ENCODE assay signal across 8 cellular contexts in the genomic region with DNA sequence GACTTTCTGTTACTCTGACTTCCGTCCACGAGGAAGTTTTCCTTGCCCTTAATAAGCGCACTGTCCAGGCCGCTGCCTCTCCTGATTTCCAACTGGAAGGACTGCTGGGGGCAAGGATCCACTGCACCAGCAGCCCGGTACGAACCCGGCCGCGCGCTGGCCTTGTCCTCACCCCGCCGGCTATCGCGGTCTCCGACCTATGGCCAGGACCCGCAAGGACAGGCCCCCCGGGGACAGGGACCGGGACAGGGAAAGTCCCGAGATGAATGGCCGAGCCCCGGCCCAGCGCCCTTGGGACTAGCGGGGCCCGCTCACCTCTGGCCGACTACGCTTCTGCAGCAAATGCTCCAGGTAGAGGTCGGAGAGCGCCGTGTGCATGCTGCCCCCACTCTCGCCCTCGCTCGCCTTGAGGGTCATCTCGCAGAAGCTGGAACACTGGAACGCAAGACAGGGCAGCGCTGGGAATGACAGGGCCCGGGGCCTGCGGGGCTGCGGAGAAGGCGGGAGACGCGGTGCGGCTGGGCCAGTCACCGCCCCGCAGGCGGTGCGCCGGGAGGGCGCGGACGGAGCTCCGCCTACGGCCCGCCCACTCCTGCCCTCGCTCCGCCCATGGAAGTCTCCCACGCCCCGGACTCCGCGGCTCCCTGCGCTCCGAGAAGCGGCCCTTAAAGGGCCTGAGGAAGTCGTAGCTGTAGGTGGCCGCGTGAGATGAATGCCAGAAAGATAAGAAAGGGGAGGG. TPM values are rescaled to one million over a fixed set of nuclear protein-coding genes. Genes with fewer than 3 reads are reported as not detected.
DNase-seq lines count a peak whose midpoint lies in the region; ATAC-seq and TF ChIP-seq lines count a peak whose summit lies in the region.

A gene (minus strand): TSS at position 529 of the 739 bp plus-strand sequence. CDS start 112 bp downstream, at position 417.

- peak within 1 kb of the TSS; percentile 72 for H3K4me3 ChIP-seq in lower lobe of right lung

- no peaks in the 10 kb centered on the region for H3K9me3 ChIP-seq in lower lobe of right lung

- H3K27ac ChIP-seq in lower lobe of right lung, result peak within 1 kb of the TSS; percentile 72

- no peaks in the 10 kb centered on the region for H3K36me3 Mint-ChIP-seq in activated CD8-positive, alpha-beta T cell treated with anti-CD3 and anti-CD28 coated beads for 36 hours (ENCODE audit: low read depth)

- CTCF ChIA-PET in activated CD8-positive, alpha-beta T cell treated with anti-CD3 and anti-CD28 coated beads for 36 hours (lab: Charles Lee), result no interaction called here

- intact Hi-C loops in activated CD8-positive, alpha-beta T cell treated with anti-CD3 and anti-CD28 coated beads for 36 hours (cut with micrococcal nuclease), result loop anchor here (5.0 kb wide), 1 partner anchor 43 kb away; a partner anchor contains a TSS
- intact Hi-C loops in lower lobe of right lung (cut with DNase I), result no loop called here

- POLR2A ChIA-PET in activated CD8-positive, alpha-beta T cell treated with anti-CD3 and anti-CD28 coated beads for 36 hours (lab: Charles Lee), result interaction anchor here (1.0 to 1.9 kb wide), 3 partner anchors 14 to 43 kb away, joined by 3 to 4 read pairs (median 3); a partner anchor contains a TSS

- no peaks in the 10 kb centered on the region for H3K9me3 Mint-ChIP-seq in activated CD8-positive, alpha-beta T cell treated with anti-CD3 and anti-CD28 coated beads for 36 hours

- peak; percentile 70 for ATAC-seq in GM18858 (IDR thresholded peaks at IDR 0.05; ENCODE audit: unreplicated experiment)
- ATAC-seq in HG03060 (IDR thresholded peaks at IDR 0.05; ENCODE audit: low read depth, unreplicated experiment), result peak; percentile 52
- ATAC-seq in activated CD8-positive, alpha-beta T cell treated with anti-CD3 and anti-CD28 coated beads for 36 hours, result peak; percentile 89
- ATAC-seq in lower lobe of right lung, result peak; percentile 99 to 100

- H3K4me1 Mint-ChIP-seq in activated CD8-positive, alpha-beta T cell treated with anti-CD3 and anti-CD28 coated beads for 36 hours (ENCODE audit: low read depth), result peaks cover 50% of the 10 kb centered on the region

- H3K36me3 ChIP-seq in lower lobe of right lung, result no peaks in the 10 kb centered on the region

- DNase-seq in ACHN, result peak; percentile 68
- DNase-seq in NCI-H460 (ENCODE audit: extremely low read depth, low read depth), result peak; percentile 65
- peak; percentile 73 for DNase-seq in activated CD8-positive, alpha-beta T cell treated with anti-CD3 and anti-CD28 coated beads for 36 hours
- peak; percentile 76 for DNase-seq in ecto neural progenitor cell (ENCODE audit: low spot score)
- DNase-seq in lower lobe of right lung, result peak; percentile 83
- DNase-seq in stimulated activated CD4-positive, alpha-beta T cell treated with anti-CD3 and anti-CD28 coated beads, TNF-alpha, amount 100 ng/mL, for 1 hour (ENCODE audit: low read depth in 3 of 3, low spot score in 1 of 3), result peak; percentile 25 to 63 (median 55)

- no peaks in the 10 kb centered on the region for H3K27me3 Mint-ChIP-seq in activated CD8-positive, alpha-beta T cell treated with anti-CD3 and anti-CD28 coated beads for 36 hours

- peak within 1 kb of the TSS; percentile 71 for H3K4me3 Mint-ChIP-seq in activated CD8-positive, alpha-beta T cell treated with anti-CD3 and anti-CD28 coated beads for 36 hours

- in situ Hi-C loops in ACHN (cut with HindIII; ENCODE audit: low pct_ligation_motif_present, low pct_unique_long_range_greater_than_20kb, low sequenced_read_pairs), result no loop called here

- peaks cover 13% of the 10 kb centered on the region for H3K4me1 ChIP-seq in lower lobe of right lung

- no peak for TF ChIP-seq CTCF in activated CD8-positive, alpha-beta T cell treated with anti-CD3 and anti-CD28 coated beads for 36 hours (IDR thresholded peaks at IDR 0.05)
- no peak for TF ChIP-seq CTCF in lower lobe of right lung (IDR thresholded peaks at IDR 0.05)

- H3K27ac Mint-ChIP-seq in activated CD8-positive, alpha-beta T cell treated with anti-CD3 and anti-CD28 coated beads for 36 hours, result peak within 1 kb of the TSS; percentile 59

- H3K27me3 ChIP-seq in lower lobe of right lung (ENCODE audit: low read depth), result no peaks in the 10 kb centered on the region

RNA-seq across cellular contexts. Expression of the gene that starts here (rescaled TPM):
- total RNA-seq in NCI-H460 (2014; rRNA removed; shearing (Covaris generic)), result 15.1 and 17.4 TPM in 2 replicates
- 18.3 and 21.5 TPM in 2 replicates for polyA plus RNA-seq in NCI-H460 (2014; cell fraction: nucleus; rRNA removed)
- 10 to 100 TPM; 22.5 to 24.9 TPM for total RNA-seq in activated CD8-positive, alpha-beta T cell treated with anti-CD3 and anti-CD28 coated beads for 36 hours
- 57.0 TPM for total RNA-seq in lower lobe of right lung

Comparison
In these comparisons a context has a peak if more than half of its experiments do, and no peak if none do; other contexts are left out.
1. Peak in every context shown above with its lines: DNase-seq, ATAC-seq, H3K4me3 ChIP-seq and H3K27ac ChIP-seq.